ENCODE assay signal across 1 cellular context in the genomic region with DNA sequence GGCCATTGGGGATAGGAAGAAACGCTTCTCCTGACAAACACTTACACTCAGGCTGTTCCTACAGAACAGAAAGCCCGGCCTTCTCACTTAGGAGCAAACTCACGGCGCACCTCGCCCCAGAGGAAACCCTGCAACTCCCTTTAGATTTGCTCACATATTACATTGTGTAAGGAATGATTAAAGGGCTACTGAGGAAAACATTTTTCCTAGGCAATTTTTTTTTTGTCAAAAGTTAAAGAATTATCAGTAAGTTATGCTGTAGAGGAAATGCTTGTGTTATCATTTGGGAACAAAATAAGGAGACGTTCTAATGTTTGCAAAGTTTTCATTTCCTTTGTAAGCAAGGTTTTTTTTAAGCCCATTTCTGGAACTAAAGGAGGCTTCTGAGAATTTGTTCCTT.
TF ChIP-seq lines count a peak whose summit lies in the region.

No MANE protein-coding gene starts in this region.

TF ChIP-seq in HepG2, 621 proteins besides CTCF, POLR2A, EP300 and RAD21 (continued from another document):
- TF ChIP-seq AHDC1 (CRISPR knock-in tag; IDR thresholded peaks at IDR 0.05; ENCODE audit: borderline replicate concordance): no peak
- TF ChIP-seq, protein P1, sequence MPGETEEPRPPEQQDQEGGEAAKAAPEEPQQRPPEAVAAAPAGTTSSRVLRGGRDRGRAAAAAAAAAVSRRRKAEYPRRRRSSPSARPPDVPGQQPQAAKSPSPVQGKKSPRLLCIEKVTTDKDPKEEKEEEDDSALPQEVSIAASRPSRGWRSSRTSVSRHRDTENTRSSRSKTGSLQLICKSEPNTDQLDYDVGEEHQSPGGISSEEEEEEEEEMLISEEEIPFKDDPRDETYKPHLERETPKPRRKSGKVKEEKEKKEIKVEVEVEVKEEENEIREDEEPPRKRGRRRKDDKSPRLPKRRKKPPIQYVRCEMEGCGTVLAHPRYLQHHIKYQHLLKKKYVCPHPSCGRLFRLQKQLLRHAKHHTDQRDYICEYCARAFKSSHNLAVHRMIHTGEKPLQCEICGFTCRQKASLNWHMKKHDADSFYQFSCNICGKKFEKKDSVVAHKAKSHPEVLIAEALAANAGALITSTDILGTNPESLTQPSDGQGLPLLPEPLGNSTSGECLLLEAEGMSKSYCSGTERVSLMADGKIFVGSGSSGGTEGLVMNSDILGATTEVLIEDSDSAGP (CRISPR knock-in tag; IDR thresholded peaks at IDR 0.05; ENCODE audit: borderline replicate concordance): no peak
- no peak for TF ChIP-seq ZKSCAN8 (CRISPR knock-in tag; IDR thresholded peaks at IDR 0.05; ENCODE audit: borderline replicate concordance)
- TF ChIP-seq, protein P2, sequence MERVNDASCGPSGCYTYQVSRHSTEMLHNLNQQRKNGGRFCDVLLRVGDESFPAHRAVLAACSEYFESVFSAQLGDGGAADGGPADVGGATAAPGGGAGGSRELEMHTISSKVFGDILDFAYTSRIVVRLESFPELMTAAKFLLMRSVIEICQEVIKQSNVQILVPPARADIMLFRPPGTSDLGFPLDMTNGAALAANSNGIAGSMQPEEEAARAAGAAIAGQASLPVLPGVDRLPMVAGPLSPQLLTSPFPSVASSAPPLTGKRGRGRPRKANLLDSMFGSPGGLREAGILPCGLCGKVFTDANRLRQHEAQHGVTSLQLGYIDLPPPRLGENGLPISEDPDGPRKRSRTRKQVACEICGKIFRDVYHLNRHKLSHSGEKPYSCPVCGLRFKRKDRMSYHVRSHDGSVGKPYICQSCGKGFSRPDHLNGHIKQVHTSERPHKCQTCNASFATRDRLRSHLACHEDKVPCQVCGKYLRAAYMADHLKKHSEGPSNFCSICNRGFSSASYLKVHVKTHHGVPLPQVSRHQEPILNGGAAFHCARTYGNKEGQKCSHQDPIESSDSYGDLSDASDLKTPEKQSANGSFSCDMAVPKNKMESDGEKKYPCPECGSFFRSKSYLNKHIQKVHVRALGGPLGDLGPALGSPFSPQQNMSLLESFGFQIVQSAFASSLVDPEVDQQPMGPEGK (CRISPR knock-in tag; IDR thresholded peaks at IDR 0.05): no peak
- TF ChIP-seq TCF7L2 (IDR thresholded peaks at IDR 0.05; ENCODE audit: low read depth, low read length): no peak
- TF ChIP-seq ZNF782 (CRISPR knock-in tag; IDR thresholded peaks at IDR 0.05; ENCODE audit: borderline replicate concordance): no peak
- no peak for TF ChIP-seq SAFB2 (CRISPR knock-in tag; IDR thresholded peaks at IDR 0.05; ENCODE audit: borderline replicate concordance, low read depth)
- TF ChIP-seq SNAPC4 (CRISPR knock-in tag; IDR thresholded peaks at IDR 0.05): no peak
- TF ChIP-seq TARDBP (CRISPR knock-in tag; IDR thresholded peaks at IDR 0.05): no peak
- TF ChIP-seq RERE (CRISPR knock-in tag; IDR thresholded peaks at IDR 0.05; ENCODE audit: low read depth): no peak
